16 cellular contexts compared by ENCODE assay signal in the genomic region with DNA sequence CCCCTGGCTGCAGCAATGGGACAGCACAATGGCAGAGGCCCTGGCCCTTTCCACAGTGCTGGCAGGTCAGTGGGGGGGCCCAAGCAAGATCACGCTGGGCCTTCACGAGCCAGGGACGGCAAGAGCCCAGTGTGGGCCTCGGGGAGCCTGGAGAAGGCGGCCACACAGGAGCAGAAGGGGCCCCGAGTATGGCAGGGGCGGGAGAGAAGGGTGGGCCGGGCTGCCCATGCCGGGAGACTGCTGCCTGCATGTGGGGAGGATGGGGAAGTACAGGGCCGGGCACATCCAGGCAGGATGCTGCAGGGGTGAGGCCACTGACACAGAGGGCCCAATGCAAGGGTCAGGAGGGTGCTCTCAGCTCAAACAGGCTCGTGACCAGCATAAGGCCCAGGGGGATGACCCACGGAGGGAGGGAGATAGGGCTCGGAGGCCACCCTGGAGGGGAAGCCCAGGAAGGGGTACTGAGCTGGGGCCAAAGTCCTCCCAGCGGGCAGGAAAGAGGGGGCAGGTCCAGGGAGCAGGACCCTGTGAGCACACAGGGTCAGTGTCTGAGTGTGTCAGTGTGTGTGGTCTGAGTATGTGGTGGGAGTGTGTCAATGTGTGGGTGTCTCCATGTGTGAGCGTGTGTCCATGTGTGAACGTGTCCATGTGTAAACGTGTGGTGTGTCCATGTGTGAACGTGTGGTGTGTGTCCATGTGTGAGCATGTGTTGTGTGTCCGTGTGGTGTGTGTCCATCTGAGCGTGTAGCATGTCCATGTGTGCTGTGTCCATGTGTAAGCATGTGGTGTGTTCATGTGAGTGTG. TPM values are rescaled to one million over a fixed set of nuclear protein-coding genes. Genes with fewer than 3 reads are reported as not detected.
DNase-seq lines count a peak whose midpoint lies in the region; ATAC-seq and TF ChIP-seq lines count a peak whose summit lies in the region.
"Had no signal": no experiment of that assay in that cellular context is flagged by ENCODE, and none has a peak within 500 bp of the region (broad histone marks: within the 10 kb centered on the region; RNA-seq: fewer than 3 reads in every experiment).

No MANE protein-coding gene starts in this region.

- DNase-seq in Right ventricle myocardium inferior (ENCODE audit: missing footprints) (peak; percentile 48), right atrium auricular region (ENCODE audit: low spot score) (no peak), islet precursor cell (peak; percentile 49), trophoblast cell (no peak), NCI-H2081 (lab: John Stamatoyannopoulos, UW) (no peak), HAP-1 (ENCODE audit: low spot score in 2 of 2) (no peak), MG63 (no peak)
- DNase-seq: ACHN; activated CD4-positive, alpha-beta memory T cell treated with anti-CD3 and anti-CD28 coated beads for 36 hours; DMS53; effector memory CD8-positive, alpha-beta T cell; NCI-H146 had no signal

- no peak overlapping the region for H3K4me3 ChIP-seq in right atrium auricular region
- peak overlapping the region; percentile 41 for H3K4me3 ChIP-seq in trophoblast cell (ENCODE audit: low read depth, low read length)
- H3K4me3 ChIP-seq in HAP-1 = no peak overlapping the region
- H3K4me3 ChIP-seq in MG63 = no peak overlapping the region
- H3K4me3 ChIP-seq: pancreas, smooth muscle cell, tibial nerve had no signal

- H3K36me3 ChIP-seq in right atrium auricular region (no peaks in the 10 kb centered on the region), trophoblast cell (ENCODE audit: control insufficient read depth in 1 of 2, insufficient read depth in 2 of 2, low read length in 2 of 2) (peaks cover 40 to 48% of the 10 kb centered on the region in 2 experiments), HAP-1 (replicated peaks) (peaks cover 67% of the 10 kb centered on the region), MG63 (peaks cover 60% of the 10 kb centered on the region)

- WGBS in trophoblast cell (ENCODE audit: extremely low coverage, insufficient coverage, insufficient read length) = no CpG with 5 or more reads among the region's 20 CpGs

- H3K27ac ChIP-seq in right atrium auricular region (no peak overlapping the region), trophoblast cell (ENCODE audit: low read depth, low read length) (no peak overlapping the region)
- H3K27ac ChIP-seq: pancreas, tibial nerve had no signal

- H2AK5ac ChIP-seq in trophoblast cell (ENCODE audit: low read length) = no peak overlapping the region

- H3K23ac ChIP-seq in trophoblast cell (ENCODE audit: low read length) = no peak overlapping the region

- H3K79me2 ChIP-seq in trophoblast cell (ENCODE audit: control insufficient read depth, insufficient read depth, low read length, poor library complexity) = no peaks in the 10 kb centered on the region

- H3K14ac ChIP-seq in trophoblast cell (ENCODE audit: low read length) = no peak overlapping the region

- H2AFZ ChIP-seq in trophoblast cell (ENCODE audit: insufficient read depth, low read length, poor library complexity) = no peak overlapping the region

- no peak overlapping the region for H2BK120ac ChIP-seq in trophoblast cell (ENCODE audit: insufficient read depth, low read length, poor library complexity)

- TF ChIP-seq CTCF in right atrium auricular region (IDR thresholded peaks at IDR 0.05) = no peak

- no peak overlapping the region for H4K12ac ChIP-seq in trophoblast cell (ENCODE audit: low read depth, low read length)

- H3K27me3 ChIP-seq in right atrium auricular region (no peaks in the 10 kb centered on the region), trophoblast cell (ENCODE audit: insufficient read depth, low read length) (no peaks in the 10 kb centered on the region), HAP-1 (ENCODE audit: low read depth) (no peaks in the 10 kb centered on the region), MG63 (no peaks in the 10 kb centered on the region)
- H3K27me3 ChIP-seq: pancreas, tibial nerve had no signal

- H3K4ac ChIP-seq in trophoblast cell (ENCODE audit: low read depth, low read length) = no peak overlapping the region

- peak overlapping the region; percentile 2 for H4K91ac ChIP-seq in trophoblast cell (ENCODE audit: low read depth, low read length)

- ATAC-seq in Right ventricle myocardium inferior (no peak), HG02623 (IDR thresholded peaks at IDR 0.05; ENCODE audit: unreplicated experiment) (no peak)
- ATAC-seq: effector memory CD8-positive, alpha-beta T cell; pancreas had no signal

- H3K79me1 ChIP-seq in trophoblast cell (ENCODE audit: low read length) = peaks cover 3% of the 10 kb centered on the region

- no peak overlapping the region for H2BK5ac ChIP-seq in trophoblast cell (ENCODE audit: low read depth, low read length, poor library complexity)

- no peak overlapping the region for H3K9ac ChIP-seq in trophoblast cell (ENCODE audit: low read length)

- H3K4me1 ChIP-seq in right atrium auricular region (peaks cover 0 to 14% of the 10 kb centered on the region in 2 donors), trophoblast cell (ENCODE audit: control insufficient read depth in 1 of 2, insufficient read depth in 2 of 2, low read length in 2 of 2) (peaks cover under 1 to 5% of the 10 kb centered on the region in 2 experiments), HAP-1 (no peaks in the 10 kb centered on the region)

- H3K4me2 ChIP-seq in trophoblast cell (ENCODE audit: low read length) = no peak overlapping the region
- H3K4me2 ChIP-seq: smooth muscle cell had no signal

- no peak overlapping the region for H3K18ac ChIP-seq in trophoblast cell (ENCODE audit: low read length)

- H4K8ac ChIP-seq in trophoblast cell (ENCODE audit: low read depth, low read length) = peak overlapping the region; percentile 12

- H2BK12ac ChIP-seq in trophoblast cell (ENCODE audit: low read length) = no peak overlapping the region

- in situ Hi-C loops in HAP-1 (cut with MboI; ENCODE audit: low sequenced_read_pairs) = no loop called here

- H3K9me3 ChIP-seq in right atrium auricular region = no peaks in the 10 kb centered on the region
- peaks cover 9% of the 10 kb centered on the region for H3K9me3 ChIP-seq in trophoblast cell (ENCODE audit: insufficient read depth, low read depth, low read length)
- H3K9me3 ChIP-seq in HAP-1 = no peaks in the 10 kb centered on the region
- no peaks in the 10 kb centered on the region for H3K9me3 ChIP-seq in MG63
- H3K9me3 ChIP-seq: pancreas, tibial nerve had no signal

- intact Hi-C loops in Right ventricle myocardium inferior (cut with DNase I) = no loop called here

RNA-seq across cellular contexts. Expression of gene SLC19A1, which starts 13.1 kb away (rescaled TPM):
- 8.2 TPM for total RNA-seq in Right ventricle myocardium inferior
- 1 to 10 TPM; 2.2 to 5.3 TPM for total RNA-seq in right atrium auricular region
- 124 and 145 TPM in 2 replicates for polyA plus RNA-seq in trophoblast cell (2013)
- total RNA-seq in MG63 (2014; rRNA removed; shearing (Covaris generic); ENCODE audit: low replicate concordance) = 25.5 and 26.7 TPM in 2 replicates

Comparison
In these comparisons a context has a peak if more than half of its experiments do, and no peak if none do; other contexts are left out.
1. DNase-seq: peak in Right ventricle myocardium inferior (single experiment) and islet precursor cell (single experiment); none in right atrium auricular region (single experiment), trophoblast cell (0 of 2), NCI-H2081 (0 of 2), HAP-1 (0 of 2) and MG63 (single experiment).